8 cellular contexts compared by ENCODE assay signal in genomic region chr15:22161398-22161797, GRCh38.
DNase-seq lines count a peak whose midpoint lies in the region; ATAC-seq and TF ChIP-seq lines count a peak whose summit lies in the region.
"Not testable (repeated sequence)": the region's sequence is repeated elsewhere in the genome, so short reads cannot be mapped to it uniquely, and the experiment has no call there.

No MANE protein-coding gene starts in this region.

- DNase-seq in CD8-positive, alpha-beta T cell; activated T-cell treated with anti-CD3 and anti-CD28 coated beads, Interleukin-2, amount 50 U/mL, for 4 hours; natural killer cell treated with Interleukin-12 subunit alpha and Interleukin-12 subunit beta and Interleukin-15 and Interleukin-18, amount 100 ng/mL, for 72 hours (ENCODE audit: low spot score): not testable (repeated sequence)

- H3K27ac ChIP-seq in CD8-positive, alpha-beta T cell (ENCODE audit: low read depth, low read length) = not testable (repeated sequence)

- CTCF ChIA-PET in CD8-positive, alpha-beta T cell (lab: Charles Lee) = not testable (repeated sequence)

- not testable (repeated sequence) for H3K4me3 ChIP-seq in CD8-positive, alpha-beta T cell (ENCODE audit: low read depth, low read length)

- H3K4me1 ChIP-seq in CD8-positive, alpha-beta T cell (ENCODE audit: insufficient read depth, low read length) = not testable (repeated sequence)

- not testable (repeated sequence) for H3K9me3 ChIP-seq in CD8-positive, alpha-beta T cell (ENCODE audit: low read length)

- POLR2A ChIA-PET in CD8-positive, alpha-beta T cell (lab: Charles Lee) = not testable (repeated sequence)

- intact Hi-C loops in CD8-positive, alpha-beta T cell (cut with DNase I, micrococcal nuclease) = not testable (repeated sequence)

- not testable (repeated sequence) for H3K27me3 Mint-ChIP-seq in CD8-positive, alpha-beta T cell (ENCODE audit: low read depth); activated T-cell treated with anti-CD3 and anti-CD28 coated beads, Interleukin-2, amount 50 U/mL, for 4 hours (ENCODE audit: low read depth); natural killer cell treated with Interleukin-12 subunit alpha and Interleukin-12 subunit beta and Interleukin-15 and Interleukin-18, amount 100 ng/mL, for 72 hours

- H3K9me3 Mint-ChIP-seq in CD8-positive, alpha-beta T cell; activated T-cell treated with anti-CD3 and anti-CD28 coated beads, Interleukin-2, amount 50 U/mL, for 4 hours; natural killer cell treated with Interleukin-12 subunit alpha and Interleukin-12 subunit beta and Interleukin-15 and Interleukin-18, amount 100 ng/mL, for 72 hours: not testable (repeated sequence)

- H3K36me3 Mint-ChIP-seq in CD8-positive, alpha-beta T cell; activated T-cell treated with anti-CD3 and anti-CD28 coated beads, Interleukin-2, amount 50 U/mL, for 4 hours (ENCODE audit: insufficient read depth); natural killer cell treated with Interleukin-12 subunit alpha and Interleukin-12 subunit beta and Interleukin-15 and Interleukin-18, amount 100 ng/mL, for 72 hours: not testable (repeated sequence)

- not testable (repeated sequence) for H3K27me3 ChIP-seq in CD8-positive, alpha-beta T cell (ENCODE audit: insufficient read depth, low read length)

- peak; percentile 60 for ATAC-seq in CD8-positive, alpha-beta T cell
- peak; percentile 51 for ATAC-seq in GM18873 (IDR thresholded peaks at IDR 0.05; ENCODE audit: low FRiP score, unreplicated experiment)
- peak; percentile 84 for ATAC-seq in GM21360 (IDR thresholded peaks at IDR 0.05; ENCODE audit: unreplicated experiment)
- peak; percentile 66 for ATAC-seq in HG02610 (IDR thresholded peaks at IDR 0.05; ENCODE audit: unreplicated experiment)
- peak; percentile 73 for ATAC-seq in HG03045 (IDR thresholded peaks at IDR 0.05; ENCODE audit: unreplicated experiment)
- ATAC-seq in HG03442 (IDR thresholded peaks at IDR 0.05; ENCODE audit: unreplicated experiment) = peak; percentile 72
- peak; percentile 74 to 78 for ATAC-seq in activated T-cell treated with anti-CD3 and anti-CD28 coated beads, Interleukin-2, amount 50 U/mL, for 4 hours
- ATAC-seq in natural killer cell treated with Interleukin-12 subunit alpha and Interleukin-12 subunit beta and Interleukin-15 and Interleukin-18, amount 100 ng/mL, for 72 hours = peak; percentile 76 to 86

- not testable (repeated sequence) for H3K36me3 ChIP-seq in CD8-positive, alpha-beta T cell (ENCODE audit: insufficient read depth, low read length)

- H3K4me1 Mint-ChIP-seq in CD8-positive, alpha-beta T cell (ENCODE audit: low read depth); activated T-cell treated with anti-CD3 and anti-CD28 coated beads, Interleukin-2, amount 50 U/mL, for 4 hours (ENCODE audit: low read depth); natural killer cell treated with Interleukin-12 subunit alpha and Interleukin-12 subunit beta and Interleukin-15 and Interleukin-18, amount 100 ng/mL, for 72 hours (ENCODE audit: low read depth in 2 of 2): not testable (repeated sequence)

- H3K4me3 Mint-ChIP-seq in CD8-positive, alpha-beta T cell; activated T-cell treated with anti-CD3 and anti-CD28 coated beads, Interleukin-2, amount 50 U/mL, for 4 hours; natural killer cell treated with Interleukin-12 subunit alpha and Interleukin-12 subunit beta and Interleukin-15 and Interleukin-18, amount 100 ng/mL, for 72 hours: not testable (repeated sequence)

- H3K27ac Mint-ChIP-seq in CD8-positive, alpha-beta T cell; natural killer cell treated with Interleukin-12 subunit alpha and Interleukin-12 subunit beta and Interleukin-15 and Interleukin-18, amount 100 ng/mL, for 72 hours: not testable (repeated sequence)

- TF ChIP-seq CTCF in CD8-positive, alpha-beta T cell (IDR thresholded peaks at IDR 0.05) = not testable (repeated sequence)
